26 cellular contexts compared by ENCODE assay signal in genomic region chr17:58092797-58093385, GRCh38. TPM values are rescaled to one million over a fixed set of nuclear protein-coding genes. Genes with fewer than 3 reads are reported as not detected.
DNase-seq lines count a peak whose midpoint lies in the region; ATAC-seq and TF ChIP-seq lines count a peak whose summit lies in the region.
"Had no signal": no experiment of that assay in that cellular context is flagged by ENCODE, and none has a peak within 500 bp of the region (broad histone marks: within the 10 kb centered on the region; RNA-seq: fewer than 3 reads in every experiment).

No MANE protein-coding gene starts in this region.

- intact Hi-C loops in MCF 10A (cut with micrococcal nuclease) (no loop called here), breast epithelium (cut with DNase I; ENCODE audit: low total_unique reads) (no loop called here)

- BruUV-seq in MCF 10A (replicated peaks; lab: Mats Ljungman, UMichigan) = no TSS peak

- POLR2A ChIA-PET in MCF 10A (lab: Yijun Ruan, JAX) = interaction anchor here (1.1 kb wide), 1 partner anchor 85 kb away, joined by 3 read pairs; the partner anchor contains the start of gene SRSF1

- no peak for TF ChIP-seq CTCF in MCF 10A (IDR thresholded peaks at IDR 0.05; ENCODE audit: unreplicated experiment)
- no peak for TF ChIP-seq CTCF in breast epithelium (IDR thresholded peaks at IDR 0.05)
- no peak for TF ChIP-seq CTCF in epithelial cell of esophagus (IDR thresholded peaks at IDR 0.05; ENCODE audit: insufficient read depth, low read depth, low read length, missing control alignments)
- TF ChIP-seq CTCF in progenitor cell of endocrine pancreas (IDR thresholded peaks at IDR 0.05; ENCODE audit: unreplicated experiment) = no peak

- no peaks in the 10 kb centered on the region for H3K27me3 ChIP-seq in breast epithelium
- H3K27me3 ChIP-seq: dorsolateral prefrontal cortex, tibial artery had no signal

- H3K4me3 Mint-ChIP-seq in MCF 10A (ENCODE audit: unreplicated experiment) (no peak overlapping the region), progenitor cell of endocrine pancreas (ENCODE audit: low read depth) (no peak overlapping the region)
- H3K4me3 Mint-ChIP-seq: stimulated activated naive CD8-positive, alpha-beta T cell treated with anti-CD3 and anti-CD28 coated beads, Interleukin-15, Interleukin-2, amounts not matched to agents 100 ng/mL and 50 ng/mL, for 24 hours had no signal

- no peak overlapping the region for H3K27ac ChIP-seq in breast epithelium
- H3K27ac ChIP-seq: GM23248, tibial artery had no signal

- no peaks in the 10 kb centered on the region for H3K36me3 ChIP-seq in breast epithelium

- TF ChIP-seq POLR2A in breast epithelium (IDR thresholded peaks at IDR 0.05) = no peak

- CTCF ChIA-PET in MCF 10A (lab: Yijun Ruan, JAX) = no interaction called here

- H3K9me3 Mint-ChIP-seq in MCF 10A (ENCODE audit: unreplicated experiment) = no peaks in the 10 kb centered on the region
- H3K9me3 Mint-ChIP-seq in progenitor cell of endocrine pancreas (ENCODE audit: low read depth) = no peaks in the 10 kb centered on the region
- H3K9me3 Mint-ChIP-seq: stimulated activated naive CD8-positive, alpha-beta T cell treated with anti-CD3 and anti-CD28 coated beads, Interleukin-15, Interleukin-2, amounts not matched to agents 100 ng/mL and 50 ng/mL, for 24 hours had no signal

- H3K27me3 Mint-ChIP-seq in MCF 10A (ENCODE audit: insufficient read depth, unreplicated experiment) (no peaks in the 10 kb centered on the region), progenitor cell of endocrine pancreas (no peaks in the 10 kb centered on the region)
- H3K27me3 Mint-ChIP-seq: stimulated activated naive CD8-positive, alpha-beta T cell treated with anti-CD3 and anti-CD28 coated beads, Interleukin-15, Interleukin-2, amounts not matched to agents 100 ng/mL and 50 ng/mL, for 24 hours had no signal

- peaks cover 60% of the 10 kb centered on the region for H3K36me3 Mint-ChIP-seq in MCF 10A (ENCODE audit: insufficient read depth, unreplicated experiment)
- H3K36me3 Mint-ChIP-seq in progenitor cell of endocrine pancreas (ENCODE audit: insufficient read depth) = peaks cover 23% of the 10 kb centered on the region

- DNase-seq in MCF 10A (ENCODE audit: unreplicated experiment) (peak; percentile 16), breast epithelium (ENCODE audit: low spot score in 2 of 2) (no peak), epithelial cell of esophagus (ENCODE audit: low read depth) (peak; percentile 65), progenitor cell of endocrine pancreas (ENCODE audit: low spot score, unreplicated experiment) (no peak), NCI-H2081 (lab: John Stamatoyannopoulos, UW) (no peak)
- DNase-seq: activated gamma-delta T cell treated with Interleukin-2 at 50 U/mL for 16 hours; DMS79; dorsolateral prefrontal cortex; GM23248; hippocampal formation; NCI-H187; NCI-H345; nucleus accumbens; retina; SIG-M5; stimulated activated CD4-positive, alpha-beta T cell treated with anti-CD3 and anti-CD28 coated beads, Interleukin-4, amount 100 ng/mL, for 1 hour; tibial artery had no signal

- H3K27ac Mint-ChIP-seq in MCF 10A (ENCODE audit: low read depth, unreplicated experiment) = peak overlapping the region; percentile 60
- H3K27ac Mint-ChIP-seq in progenitor cell of endocrine pancreas = peak overlapping the region; percentile 36
- H3K27ac Mint-ChIP-seq: stimulated activated naive CD8-positive, alpha-beta T cell treated with anti-CD3 and anti-CD28 coated beads, Interleukin-15, Interleukin-2, amounts not matched to agents 100 ng/mL and 50 ng/mL, for 24 hours had no signal

- ATAC-seq in HG02610 (IDR thresholded peaks at IDR 0.05; ENCODE audit: unreplicated experiment) = no peak
- ATAC-seq in HG03439 (IDR thresholded peaks at IDR 0.05; ENCODE audit: unreplicated experiment) = no peak
- ATAC-seq: activated CD4-positive, CD25-positive, alpha-beta regulatory T cell treated with anti-CD3 and anti-CD28 coated beads, Interleukin-2, amount 50 U/mL, for 24 hours had no signal

- no peaks in the 10 kb centered on the region for H3K9me3 ChIP-seq in breast epithelium
- H3K9me3 ChIP-seq: tibial artery had no signal

- H3K4me1 Mint-ChIP-seq in MCF 10A (ENCODE audit: insufficient read depth, unreplicated experiment) (peaks cover 35% of the 10 kb centered on the region), progenitor cell of endocrine pancreas (ENCODE audit: low read depth) (peaks cover 3% of the 10 kb centered on the region)

- H3K4me3 ChIP-seq in breast epithelium (no peak overlapping the region), epithelial cell of esophagus (ENCODE audit: low read length) (no peak overlapping the region)
- H3K4me3 ChIP-seq: dorsolateral prefrontal cortex, GM23248, tibial artery had no signal

- no peaks in the 10 kb centered on the region for H3K4me1 ChIP-seq in breast epithelium

TF ChIP-seq in PFSK-1, 5 proteins besides CTCF, POLR2A, EP300 and RAD21:
- TF ChIP-seq POLR2AphosphoS5 (IDR thresholded peaks at IDR 0.05; ENCODE audit: low read depth, low read length) (peak; percentile 9; the same call in 1 of the 2 replicates), FOXP2 (optimal IDR thresholded peaks at IDR 0.05; ENCODE audit: borderline replicate concordance, extremely low read depth, extremely low read length, insufficient read depth) (no peak), REST (IDR thresholded peaks at IDR 0.05; ENCODE audit: insufficient read depth in 1 of 2, low read depth in 2 of 2, low read length in 2 of 2) (no peak), TAF1 (IDR thresholded peaks at IDR 0.05; ENCODE audit: borderline replicate concordance, insufficient read depth, low read length) (no peak), SIN3A (IDR thresholded peaks at IDR 0.05; ENCODE audit: borderline replicate concordance, insufficient read depth, low read length) (no peak)
TF ChIP-seq in PFSK-1: peak in this region for 1.

RNA-seq across cellular contexts. Expression of gene DYNLL2, which starts 9.7 kb away (rescaled TPM):
- 15.5 and 22.3 TPM in 2 replicates for total RNA-seq in MCF 10A (2022)
- 10 to 100 TPM; 18.4 to 20.3 (median 19.7) TPM for total RNA-seq in breast epithelium
- 47.3 TPM for polyA plus RNA-seq in PFSK-1 (2012; ENCODE audit: insufficient read length, low read depth)
- total RNA-seq in progenitor cell of endocrine pancreas = 50.9 and 51.6 TPM in 2 replicates

RNA-seq across cellular contexts. Expression of gene OR4D1, which starts 55.3 kb away (rescaled TPM):
- total RNA-seq in MCF 10A (2022) = not detected in 2 replicates
- total RNA-seq in breast epithelium = not detected
- polyA plus RNA-seq in PFSK-1 (2012; ENCODE audit: insufficient read length, low read depth) = not detected
- total RNA-seq in progenitor cell of endocrine pancreas = not detected in 2 replicates
- total RNA-seq: epithelial cell of proximal tubule, GM23248, mucosa of gallbladder, OCI-LY7 had no signal
- polyA plus RNA-seq: GM23248, liver had no signal

Comparison
In these comparisons a context has a peak if more than half of its experiments do, and no peak if none do; other contexts are left out.
1. DNase-seq: peak in MCF 10A (single experiment) and epithelial cell of esophagus (single experiment); none in breast epithelium (0 of 2), progenitor cell of endocrine pancreas (single experiment) and NCI-H2081 (0 of 2).